Comparison of ENCODE assay signal across 8 cellular contexts in the genomic region with DNA sequence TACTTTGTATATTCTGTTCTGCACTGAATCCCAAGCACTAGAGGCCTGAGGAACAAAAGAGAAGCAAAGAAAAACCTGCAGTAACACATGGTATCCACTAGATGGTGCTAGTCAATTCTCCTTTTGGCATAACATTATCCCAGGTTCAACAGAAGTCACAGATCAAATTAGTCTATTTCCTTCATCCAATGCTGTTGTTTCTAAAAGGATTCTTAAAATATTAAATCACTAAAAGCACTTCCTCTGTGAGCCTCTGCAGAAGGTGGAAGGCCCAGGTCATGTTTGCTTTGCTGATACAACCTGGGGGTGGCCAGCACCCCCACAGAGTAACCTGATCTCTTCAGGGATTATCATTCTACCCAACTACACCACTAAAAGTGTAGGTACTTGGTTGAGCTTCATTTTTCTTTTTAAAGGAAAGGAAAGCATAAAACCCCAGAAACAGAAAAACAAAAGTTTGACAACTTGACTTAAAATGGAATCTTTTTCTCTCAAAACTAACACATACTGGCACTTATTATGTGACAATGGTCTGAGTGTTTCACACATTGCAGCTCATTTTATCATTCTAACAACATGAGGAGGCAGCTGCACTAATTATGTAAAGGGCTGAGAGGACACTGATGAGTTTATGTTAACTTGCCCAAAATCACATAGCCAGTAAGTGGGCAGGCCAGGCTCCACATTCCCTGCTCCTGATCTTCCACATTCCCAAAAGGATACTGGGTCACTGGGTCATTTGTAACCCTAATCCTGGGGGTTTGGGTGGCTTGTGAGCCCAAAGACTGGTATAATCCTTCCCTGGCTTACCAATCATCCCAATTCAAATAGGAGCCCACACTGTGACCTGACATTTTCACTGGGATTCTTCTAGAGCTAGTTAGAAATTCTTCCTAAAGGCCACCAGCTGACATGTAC.
DNase-seq lines count a peak whose midpoint lies in the region; ATAC-seq and TF ChIP-seq lines count a peak whose summit lies in the region.

No MANE protein-coding gene starts in this region.

- CTCF ChIA-PET in HEK293T (lab: Yijun Ruan, JAX), result interaction anchor here (0.6 to 0.8 kb wide), 3 partner anchors 11 to 35 kb away, joined by 3 to 5 read pairs (median 4); no protein-coding TSS in a partner anchor

- peak; percentile 90 for TF ChIP-seq CTCF in astrocyte of the spinal cord (IDR thresholded peaks at IDR 0.05; ENCODE audit: low read depth, low read length)

- no peak for ATAC-seq in HG03159 (IDR thresholded peaks at IDR 0.05; ENCODE audit: unreplicated experiment)

- in situ Hi-C loops in G401 (cut with HindIII; ENCODE audit: low sequenced_read_pairs), result no loop called here
- in situ Hi-C loops in astrocyte of the spinal cord (cut with HindIII; ENCODE audit: low sequenced_read_pairs), result no loop called here

- H3K4me3 ChIP-seq in astrocyte of the spinal cord (ENCODE audit: low read depth, low read length) (no peak overlapping the region), skeletal muscle cell (ENCODE audit: low read depth, low read length) (no peak overlapping the region)

- DNase-seq in G401 (ENCODE audit: low spot score) (peak; percentile 62), HEK293T (ENCODE audit: extremely low spot score) (peak; percentile 65), NCI-H2227 treated with DMSO at 0.1 percent for 48 hours (lab: John Stamatoyannopoulos, UW) (peak; percentile 53), astrocyte of the spinal cord (ENCODE audit: low read depth, low spot score) (peak; percentile 63), iPS DF 4.7 (ENCODE audit: extremely low read depth, low spot score) (peak; percentile 38), skeletal muscle cell (ENCODE audit: low read depth) (peak; percentile 15), T1000 (lab: John Stamatoyannopoulos, UW) (no peak)

- POLR2A ChIA-PET in HEK293T (lab: Yijun Ruan, JAX), result no interaction called here

TF ChIP-seq in HEK293T, 16 proteins besides CTCF, POLR2A, EP300 and RAD21:
- TF ChIP-seq SP1 (IDR thresholded peaks at IDR 0.05) (no peak), CTBP1 (IDR thresholded peaks at IDR 0.05; ENCODE audit: borderline replicate concordance) (no peak), ARNT (IDR thresholded peaks at IDR 0.05) (no peak), NFRKB (IDR thresholded peaks at IDR 0.05) (no peak), HDGF (IDR thresholded peaks at IDR 0.05; ENCODE audit: borderline replicate concordance) (no peak), LEF1 (IDR thresholded peaks at IDR 0.05; ENCODE audit: borderline replicate concordance) (no peak), L3MBTL2 (conservative IDR thresholded peaks at IDR 0.05) (no peak), FOXA1 (IDR thresholded peaks at IDR 0.05) (no peak), ZNF384 (IDR thresholded peaks at IDR 0.05) (no peak), TARDBP (IDR thresholded peaks at IDR 0.05) (no peak), SUZ12 (IDR thresholded peaks at IDR 0.05) (no peak), FOXM1 (IDR thresholded peaks at IDR 0.05; ENCODE audit: borderline replicate concordance) (no peak), FOXK2 (IDR thresholded peaks at IDR 0.05) (no peak), ELF4 (IDR thresholded peaks at IDR 0.05) (no peak), BHLHE40 (IDR thresholded peaks at IDR 0.05; ENCODE audit: borderline replicate concordance) (no peak)
- TF ChIP-seq, protein P1, sequence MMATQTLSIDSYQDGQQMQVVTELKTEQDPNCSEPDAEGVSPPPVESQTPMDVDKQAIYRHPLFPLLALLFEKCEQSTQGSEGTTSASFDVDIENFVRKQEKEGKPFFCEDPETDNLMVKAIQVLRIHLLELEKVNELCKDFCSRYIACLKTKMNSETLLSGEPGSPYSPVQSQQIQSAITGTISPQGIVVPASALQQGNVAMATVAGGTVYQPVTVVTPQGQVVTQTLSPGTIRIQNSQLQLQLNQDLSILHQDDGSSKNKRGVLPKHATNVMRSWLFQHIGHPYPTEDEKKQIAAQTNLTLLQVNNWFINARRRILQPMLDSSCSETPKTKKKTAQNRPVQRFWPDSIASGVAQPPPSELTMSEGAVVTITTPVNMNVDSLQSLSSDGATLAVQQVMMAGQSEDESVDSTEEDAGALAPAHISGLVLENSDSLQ (IDR thresholded peaks at IDR 0.05), result no peak
